ENCODE assay signal across 1 cellular context in genomic region chr19:54190503-54190941, GRCh38.
TF ChIP-seq lines count a peak whose summit lies in the region.

No MANE protein-coding gene starts in this region.

TF ChIP-seq in HepG2, 621 proteins besides CTCF, POLR2A, EP300 and RAD21 (continued from another document and continues in another):
- TF ChIP-seq, protein P1, sequence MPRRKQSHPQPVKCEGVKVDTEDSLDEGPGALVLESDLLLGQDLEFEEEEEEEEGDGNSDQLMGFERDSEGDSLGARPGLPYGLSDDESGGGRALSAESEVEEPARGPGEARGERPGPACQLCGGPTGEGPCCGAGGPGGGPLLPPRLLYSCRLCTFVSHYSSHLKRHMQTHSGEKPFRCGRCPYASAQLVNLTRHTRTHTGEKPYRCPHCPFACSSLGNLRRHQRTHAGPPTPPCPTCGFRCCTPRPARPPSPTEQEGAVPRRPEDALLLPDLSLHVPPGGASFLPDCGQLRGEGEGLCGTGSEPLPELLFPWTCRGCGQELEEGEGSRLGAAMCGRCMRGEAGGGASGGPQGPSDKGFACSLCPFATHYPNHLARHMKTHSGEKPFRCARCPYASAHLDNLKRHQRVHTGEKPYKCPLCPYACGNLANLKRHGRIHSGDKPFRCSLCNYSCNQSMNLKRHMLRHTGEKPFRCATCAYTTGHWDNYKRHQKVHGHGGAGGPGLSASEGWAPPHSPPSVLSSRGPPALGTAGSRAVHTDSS (CRISPR knock-in tag; conservative IDR thresholded peaks at IDR 0.05) = no peak
- TF ChIP-seq, protein P2, sequence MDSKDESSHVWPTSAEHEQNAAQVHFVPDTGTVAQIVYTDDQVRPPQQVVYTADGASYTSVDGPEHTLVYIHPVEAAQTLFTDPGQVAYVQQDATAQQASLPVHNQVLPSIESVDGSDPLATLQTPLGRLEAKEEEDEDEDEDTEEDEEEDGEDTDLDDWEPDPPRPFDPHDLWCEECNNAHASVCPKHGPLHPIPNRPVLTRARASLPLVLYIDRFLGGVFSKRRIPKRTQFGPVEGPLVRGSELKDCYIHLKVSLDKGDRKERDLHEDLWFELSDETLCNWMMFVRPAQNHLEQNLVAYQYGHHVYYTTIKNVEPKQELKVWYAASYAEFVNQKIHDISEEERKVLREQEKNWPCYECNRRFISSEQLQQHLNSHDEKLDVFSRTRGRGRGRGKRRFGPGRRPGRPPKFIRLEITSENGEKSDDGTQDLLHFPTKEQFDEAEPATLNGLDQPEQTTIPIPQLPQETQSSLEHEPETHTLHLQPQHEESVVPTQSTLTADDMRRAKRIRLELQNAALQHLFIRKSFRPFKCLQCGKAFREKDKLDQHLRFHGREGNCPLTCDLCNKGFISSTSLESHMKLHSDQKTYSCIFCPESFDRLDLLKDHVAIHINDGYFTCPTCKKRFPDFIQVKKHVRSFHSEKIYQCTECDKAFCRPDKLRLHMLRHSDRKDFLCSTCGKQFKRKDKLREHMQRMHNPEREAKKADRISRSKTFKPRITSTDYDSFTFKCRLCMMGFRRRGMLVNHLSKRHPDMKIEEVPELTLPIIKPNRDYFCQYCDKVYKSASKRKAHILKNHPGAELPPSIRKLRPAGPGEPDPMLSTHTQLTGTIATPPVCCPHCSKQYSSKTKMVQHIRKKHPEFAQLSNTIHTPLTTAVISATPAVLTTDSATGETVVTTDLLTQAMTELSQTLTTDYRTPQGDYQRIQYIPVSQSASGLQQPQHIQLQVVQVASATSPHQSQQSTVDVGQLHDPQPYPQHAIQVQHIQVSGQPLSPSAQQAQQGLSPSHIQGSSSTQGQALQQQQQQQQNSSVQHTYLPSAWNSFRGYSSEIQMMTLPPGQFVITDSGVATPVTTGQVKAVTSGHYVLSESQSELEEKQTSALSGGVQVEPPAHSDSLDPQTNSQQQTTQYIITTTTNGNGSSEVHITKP (CRISPR knock-in tag; IDR thresholded peaks at IDR 0.05; ENCODE audit: low read depth) = no peak
- no peak for TF ChIP-seq NFATC3 (CRISPR knock-in tag; IDR thresholded peaks at IDR 0.05)
- TF ChIP-seq GTF3A (CRISPR knock-in tag; conservative IDR thresholded peaks at IDR 0.05) = no peak
- no peak for TF ChIP-seq HNRNPUL1 (IDR thresholded peaks at IDR 0.05; ENCODE audit: low read depth, low read length)
- no peak for TF ChIP-seq SATB2 (CRISPR knock-in tag; IDR thresholded peaks at IDR 0.05)
- TF ChIP-seq IRF2 (CRISPR knock-in tag; IDR thresholded peaks at IDR 0.05) = no peak
- no peak for TF ChIP-seq POLR2AphosphoS5 (IDR thresholded peaks at IDR 0.05; ENCODE audit: low read depth, low read length)
- TF ChIP-seq ZNF768 (CRISPR knock-in tag; IDR thresholded peaks at IDR 0.05) = no peak
- no peak for TF ChIP-seq NFE2L1 (CRISPR knock-in tag; IDR thresholded peaks at IDR 0.05; ENCODE audit: borderline replicate concordance)
- no peak for TF ChIP-seq MAF1 (CRISPR knock-in tag; IDR thresholded peaks at IDR 0.05; ENCODE audit: borderline replicate concordance)
- TF ChIP-seq STAT5B (CRISPR knock-in tag; IDR thresholded peaks at IDR 0.05) = no peak
- TF ChIP-seq DDIT3 (CRISPR knock-in tag; IDR thresholded peaks at IDR 0.05) = no peak
- TF ChIP-seq, protein P3, sequence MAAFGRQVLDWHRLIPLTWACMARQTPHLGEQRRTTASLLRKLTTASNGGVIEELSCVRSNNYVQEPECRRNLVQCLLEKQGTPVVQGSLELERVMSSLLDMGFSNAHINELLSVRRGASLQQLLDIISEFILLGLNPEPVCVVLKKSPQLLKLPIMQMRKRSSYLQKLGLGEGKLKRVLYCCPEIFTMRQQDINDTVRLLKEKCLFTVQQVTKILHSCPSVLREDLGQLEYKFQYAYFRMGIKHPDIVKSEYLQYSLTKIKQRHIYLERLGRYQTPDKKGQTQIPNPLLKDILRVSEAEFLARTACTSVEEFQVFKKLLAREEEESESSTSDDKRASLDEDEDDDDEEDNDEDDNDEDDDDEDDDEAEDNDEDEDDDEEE (CRISPR knock-in tag; IDR thresholded peaks at IDR 0.05) = no peak
- no peak; the same call in 1 of the 2 replicates for TF ChIP-seq ZZZ3 (CRISPR knock-in tag; IDR thresholded peaks at IDR 0.05; ENCODE audit: borderline replicate concordance)
- TF ChIP-seq GRHL1 (CRISPR knock-in tag; conservative IDR thresholded peaks at IDR 0.05) = no peak
- TF ChIP-seq TIGD3 (CRISPR knock-in tag; IDR thresholded peaks at IDR 0.05; ENCODE audit: borderline replicate concordance) = no peak; the same call in 1 of the 2 replicates
- peak; percentile 33; the same call in 1 of the 2 replicates for TF ChIP-seq SP5 (CRISPR knock-in tag; IDR thresholded peaks at IDR 0.05; ENCODE audit: borderline replicate concordance, low read depth)
- TF ChIP-seq TERF1 (CRISPR knock-in tag; IDR thresholded peaks at IDR 0.05) = no peak
- no peak for TF ChIP-seq ZNF282 (IDR thresholded peaks at IDR 0.05; ENCODE audit: partially characterized antibody)
- no peak; the same call in 1 of the 2 replicates for TF ChIP-seq SALL1 (CRISPR knock-in tag; IDR thresholded peaks at IDR 0.05)
- TF ChIP-seq SP2 (CRISPR knock-in tag; IDR thresholded peaks at IDR 0.05) = peak; percentile 56; the same call in 1 of the 2 replicates
- no peak for TF ChIP-seq SRSF1 (optimal IDR thresholded peaks at IDR 0.05; ENCODE audit: low read depth, low read length)
- TF ChIP-seq CSRNP1 (CRISPR knock-in tag; IDR thresholded peaks at IDR 0.05) = no peak; the same call in 1 of the 2 replicates
- TF ChIP-seq, protein P4, sequence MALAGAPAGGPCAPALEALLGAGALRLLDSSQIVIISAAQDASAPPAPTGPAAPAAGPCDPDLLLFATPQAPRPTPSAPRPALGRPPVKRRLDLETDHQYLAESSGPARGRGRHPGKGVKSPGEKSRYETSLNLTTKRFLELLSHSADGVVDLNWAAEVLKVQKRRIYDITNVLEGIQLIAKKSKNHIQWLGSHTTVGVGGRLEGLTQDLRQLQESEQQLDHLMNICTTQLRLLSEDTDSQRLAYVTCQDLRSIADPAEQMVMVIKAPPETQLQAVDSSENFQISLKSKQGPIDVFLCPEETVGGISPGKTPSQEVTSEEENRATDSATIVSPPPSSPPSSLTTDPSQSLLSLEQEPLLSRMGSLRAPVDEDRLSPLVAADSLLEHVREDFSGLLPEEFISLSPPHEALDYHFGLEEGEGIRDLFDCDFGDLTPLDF (CRISPR knock-in tag; IDR thresholded peaks at IDR 0.05) = no peak
- no peak for TF ChIP-seq SMARCC2 (IDR thresholded peaks at IDR 0.05)
- no peak for TF ChIP-seq AFF4 (CRISPR knock-in tag; IDR thresholded peaks at IDR 0.05)
- no peak for TF ChIP-seq MLLT10 (CRISPR knock-in tag; IDR thresholded peaks at IDR 0.05)
- no peak for TF ChIP-seq AKAP8 (CRISPR knock-in tag; IDR thresholded peaks at IDR 0.05)
- TF ChIP-seq HOXA3 (CRISPR knock-in tag; IDR thresholded peaks at IDR 0.05) = peak; percentile 43
- no peak for TF ChIP-seq ZNF580 (CRISPR knock-in tag; IDR thresholded peaks at IDR 0.05; ENCODE audit: borderline replicate concordance, low read depth)
- no peak for TF ChIP-seq ZNF781 (CRISPR knock-in tag; IDR thresholded peaks at IDR 0.05; ENCODE audit: borderline replicate concordance, not compliant biosample characterization)
- TF ChIP-seq, protein P5, sequence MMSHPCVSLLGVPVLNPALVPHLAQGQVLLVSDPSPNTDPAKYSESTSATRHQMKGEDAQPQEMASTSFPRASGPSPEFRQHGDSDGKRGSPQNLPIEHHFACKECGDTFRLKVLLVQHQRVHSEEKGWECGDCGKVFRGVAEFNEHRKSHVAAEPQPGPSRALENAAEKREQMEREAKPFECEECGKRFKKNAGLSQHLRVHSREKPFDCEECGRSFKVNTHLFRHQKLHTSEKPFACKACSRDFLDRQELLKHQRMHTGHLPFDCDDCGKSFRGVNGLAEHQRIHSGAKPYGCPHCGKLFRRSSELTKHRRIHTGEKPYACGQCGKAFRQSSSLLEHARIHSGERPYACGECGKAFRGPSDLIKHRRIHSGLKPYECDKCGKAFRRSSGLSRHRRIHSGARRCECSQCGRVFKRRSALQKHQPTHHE (CRISPR knock-in tag; IDR thresholded peaks at IDR 0.05; ENCODE audit: borderline replicate concordance) = 0 out of 2 replicates have a peak, but pooled peaks have one; percentile 9
- TF ChIP-seq KAT8 (CRISPR knock-in tag; IDR thresholded peaks at IDR 0.05) = no peak
- TF ChIP-seq ELF1 (CRISPR knock-in tag; IDR thresholded peaks at IDR 0.05) = peak; percentile 74
- peak; percentile 37; the same call in 1 of the 2 replicates for TF ChIP-seq PHF20 (CRISPR knock-in tag; IDR thresholded peaks at IDR 0.05)
- TF ChIP-seq ZBTB25 (CRISPR knock-in tag; IDR thresholded peaks at IDR 0.05) = 0 out of 2 replicates have a peak, but pooled peaks have one; percentile 2
- TF ChIP-seq ZNF350 (CRISPR knock-in tag; IDR thresholded peaks at IDR 0.05; ENCODE audit: borderline replicate concordance, low read depth) = 0 out of 2 replicates have a peak, but pooled peaks have one; percentile 18
